Comparison of ENCODE assay signal across 11 cellular contexts in the genomic region with DNA sequence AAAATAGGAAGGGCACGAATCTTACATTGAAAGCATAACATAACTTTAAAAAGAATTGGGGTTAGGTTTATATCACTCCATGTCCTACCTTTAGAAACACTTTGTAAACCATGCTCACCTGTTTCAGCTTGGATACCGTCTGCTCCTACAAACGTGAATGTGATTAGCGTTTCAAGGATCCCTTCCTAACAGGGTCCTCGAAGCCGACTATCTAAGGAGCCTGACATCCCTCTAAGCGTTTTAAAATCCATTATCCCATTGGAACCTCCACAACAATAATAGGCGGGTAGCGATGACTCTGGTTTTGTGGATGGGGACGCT. TPM values are rescaled to one million over a fixed set of nuclear protein-coding genes. Genes with fewer than 3 reads are reported as not detected.
DNase-seq lines count a peak whose midpoint lies in the region; ATAC-seq and TF ChIP-seq lines count a peak whose summit lies in the region.
"Had no signal": no experiment of that assay in that cellular context is flagged by ENCODE, and none has a peak within 500 bp of the region (broad histone marks: within the 10 kb centered on the region; RNA-seq: fewer than 3 reads in every experiment).

No MANE protein-coding gene starts in this region.

- DNase-seq in Caco-2, result no peak
- DNase-seq in WTC11 (ENCODE audit: low spot score), result no peak
- DNase-seq in glutamatergic neuron, result no peak
- DNase-seq in progenitor cell of endocrine pancreas (ENCODE audit: low spot score, unreplicated experiment), result no peak
- DNase-seq in KBM-7, result no peak
- DNase-seq in NCI-H146 treated with DMSO at 0.1 percent for 48 hours (lab: John Stamatoyannopoulos, UW; ENCODE audit: unreplicated experiment), result no peak
- no peak for DNase-seq in WERI-Rb-1
- DNase-seq in activated CD8-positive, alpha-beta memory T cell treated with anti-CD3 and anti-CD28 coated beads, Interleukin-2, amount 50 U/mL, for 4 hours, result no peak
- DNase-seq: activated CD4-positive, alpha-beta T cell treated with anti-CD3 and anti-CD28 coated beads, Interleukin-2, amount 50 U/mL, for 1 hour; naive B cell had no signal

- intact Hi-C loops in Caco-2 (cut with micrococcal nuclease; ENCODE audit: unreplicated experiment), result no loop called here

- H3K4me1 Mint-ChIP-seq in Caco-2 (ENCODE audit: low read depth, unreplicated experiment) (peaks cover 7% of the 10 kb centered on the region), WTC11 (peaks cover 33% of the 10 kb centered on the region), glutamatergic neuron (ENCODE audit: low read depth, unreplicated experiment) (peaks cover 5% of the 10 kb centered on the region), progenitor cell of endocrine pancreas (ENCODE audit: low read depth) (peaks cover 8% of the 10 kb centered on the region)

- H3K27me3 Mint-ChIP-seq in Caco-2 (ENCODE audit: insufficient read depth, unreplicated experiment) (peaks cover 17% of the 10 kb centered on the region), WTC11 (ENCODE audit: low read depth) (peaks cover 53% of the 10 kb centered on the region), glutamatergic neuron (ENCODE audit: unreplicated experiment) (peaks cover 16% of the 10 kb centered on the region), progenitor cell of endocrine pancreas (peaks cover 76% of the 10 kb centered on the region)

- CTCF ChIA-PET in Caco-2 (lab: Charles Lee), result no interaction called here
- CTCF ChIA-PET in WTC11 (lab: Charles Lee), result interaction anchor here (1.1 kb wide), 1 partner anchor 14 kb away, joined by 3 read pairs; no protein-coding TSS in a partner anchor

- no peaks in the 10 kb centered on the region for H3K9me3 Mint-ChIP-seq in Caco-2 (ENCODE audit: unreplicated experiment)
- H3K9me3 Mint-ChIP-seq in WTC11, result no peaks in the 10 kb centered on the region
- peaks cover 9% of the 10 kb centered on the region for H3K9me3 Mint-ChIP-seq in glutamatergic neuron (ENCODE audit: unreplicated experiment)
- H3K9me3 Mint-ChIP-seq in progenitor cell of endocrine pancreas (ENCODE audit: low read depth), result no peaks in the 10 kb centered on the region

- TF ChIP-seq CTCF in Caco-2 (IDR thresholded peaks at IDR 0.05; ENCODE audit: insufficient read depth in 1 of 2, low read depth in 1 of 2, low read length in 1 of 2, severe bottlenecking in 1 of 2, unreplicated experiment in 1 of 2) (no peak), WTC11 (IDR thresholded peaks at IDR 0.05) (no peak), glutamatergic neuron (IDR thresholded peaks at IDR 0.05; ENCODE audit: partially characterized antibody, unreplicated experiment) (no peak), progenitor cell of endocrine pancreas (IDR thresholded peaks at IDR 0.05; ENCODE audit: unreplicated experiment) (no peak), WERI-Rb-1 (IDR thresholded peaks at IDR 0.05; ENCODE audit: low read depth, low read length) (no peak)

- no peaks in the 10 kb centered on the region for H3K27me3 ChIP-seq in Caco-2 (replicated peaks; ENCODE audit: control insufficient read depth, insufficient read depth, low read length)
- H3K27me3 ChIP-seq in WERI-Rb-1 (ENCODE audit: insufficient read depth, low read depth, severe bottlenecking), result peaks cover 86% of the 10 kb centered on the region

- H3K4me3 ChIP-seq in Caco-2 (ENCODE audit: low read depth, low read length), result no peak overlapping the region
- H3K4me3 ChIP-seq in WERI-Rb-1 (ENCODE audit: low read depth, low read length), result no peak overlapping the region

- POLR2A ChIA-PET in Caco-2 (lab: Charles Lee) (no interaction called here), WTC11 (lab: Charles Lee) (no interaction called here)

- peak; percentile 17; the same call in 1 of the 2 replicates for ATAC-seq in WTC11

- H3K36me3 Mint-ChIP-seq in Caco-2 (ENCODE audit: insufficient read depth, unreplicated experiment) (no peaks in the 10 kb centered on the region), WTC11 (no peaks in the 10 kb centered on the region), glutamatergic neuron (ENCODE audit: unreplicated experiment) (no peaks in the 10 kb centered on the region), progenitor cell of endocrine pancreas (ENCODE audit: insufficient read depth) (no peaks in the 10 kb centered on the region)

- H3K36me3 ChIP-seq in Caco-2 (ENCODE audit: control insufficient read depth, insufficient read depth, low read length), result no peaks in the 10 kb centered on the region
- no peaks in the 10 kb centered on the region for H3K36me3 ChIP-seq in WERI-Rb-1

- in situ Hi-C loops in KBM-7 (cut with MboI; ENCODE audit: low pct_unique_long_range_greater_than_20kb, low sequenced_read_pairs), result no loop called here

- no TSS peak for BruUV-seq in Caco-2 (replicated peaks; lab: Mats Ljungman, UMichigan)

- no peak overlapping the region for H3K27ac ChIP-seq in WERI-Rb-1
- H3K27ac ChIP-seq: KMS-11 had no signal

- H3K27ac Mint-ChIP-seq in Caco-2 (ENCODE audit: unreplicated experiment) (no peak overlapping the region), WTC11 (no peak overlapping the region), glutamatergic neuron (ENCODE audit: unreplicated experiment) (no peak overlapping the region), progenitor cell of endocrine pancreas (no peak overlapping the region)

- H3K4me3 Mint-ChIP-seq in Caco-2 (ENCODE audit: unreplicated experiment) (peak overlapping the region; percentile 84), WTC11 (peak overlapping the region; percentile 84), glutamatergic neuron (ENCODE audit: unreplicated experiment) (peak overlapping the region; percentile 95), progenitor cell of endocrine pancreas (ENCODE audit: low read depth) (peak overlapping the region; percentile 82)
- H3K4me3 Mint-ChIP-seq: naive B cell had no signal

- H3K9me3 ChIP-seq in Caco-2 (no peaks in the 10 kb centered on the region), WERI-Rb-1 (ENCODE audit: severe bottlenecking) (peaks cover 14% of the 10 kb centered on the region)

- H3K4me1 ChIP-seq in Caco-2, result no peaks in the 10 kb centered on the region

TF ChIP-seq in WTC11, 78 proteins besides CTCF, POLR2A, EP300 and RAD21:
- no peak for TF ChIP-seq NR3C1 (CRISPR knock-in tag; conservative IDR thresholded peaks at IDR 0.05; ENCODE audit: low read depth)
- TF ChIP-seq, protein P1, sequence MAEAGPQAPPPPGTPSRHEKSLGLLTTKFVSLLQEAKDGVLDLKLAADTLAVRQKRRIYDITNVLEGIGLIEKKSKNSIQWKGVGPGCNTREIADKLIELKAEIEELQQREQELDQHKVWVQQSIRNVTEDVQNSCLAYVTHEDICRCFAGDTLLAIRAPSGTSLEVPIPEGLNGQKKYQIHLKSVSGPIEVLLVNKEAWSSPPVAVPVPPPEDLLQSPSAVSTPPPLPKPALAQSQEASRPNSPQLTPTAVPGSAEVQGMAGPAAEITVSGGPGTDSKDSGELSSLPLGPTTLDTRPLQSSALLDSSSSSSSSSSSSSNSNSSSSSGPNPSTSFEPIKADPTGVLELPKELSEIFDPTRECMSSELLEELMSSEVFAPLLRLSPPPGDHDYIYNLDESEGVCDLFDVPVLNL (CRISPR knock-in tag; IDR thresholded peaks at IDR 0.05; ENCODE audit: borderline replicate concordance, low read depth), result no peak
- no peak for TF ChIP-seq OVOL2 (CRISPR knock-in tag; IDR thresholded peaks at IDR 0.05; ENCODE audit: borderline replicate concordance)
- TF ChIP-seq, protein P2, sequence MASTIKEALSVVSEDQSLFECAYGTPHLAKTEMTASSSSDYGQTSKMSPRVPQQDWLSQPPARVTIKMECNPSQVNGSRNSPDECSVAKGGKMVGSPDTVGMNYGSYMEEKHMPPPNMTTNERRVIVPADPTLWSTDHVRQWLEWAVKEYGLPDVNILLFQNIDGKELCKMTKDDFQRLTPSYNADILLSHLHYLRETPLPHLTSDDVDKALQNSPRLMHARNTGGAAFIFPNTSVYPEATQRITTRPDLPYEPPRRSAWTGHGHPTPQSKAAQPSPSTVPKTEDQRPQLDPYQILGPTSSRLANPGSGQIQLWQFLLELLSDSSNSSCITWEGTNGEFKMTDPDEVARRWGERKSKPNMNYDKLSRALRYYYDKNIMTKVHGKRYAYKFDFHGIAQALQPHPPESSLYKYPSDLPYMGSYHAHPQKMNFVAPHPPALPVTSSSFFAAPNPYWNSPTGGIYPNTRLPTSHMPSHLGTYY (CRISPR knock-in tag; IDR thresholded peaks at IDR 0.05), result no peak
- no peak for TF ChIP-seq RELA (CRISPR knock-in tag; IDR thresholded peaks at IDR 0.05; ENCODE audit: borderline replicate concordance)

RNA-seq across cellular contexts. Expression of a gene that starts 1.0 kb away (rescaled TPM):
- total RNA-seq in Caco-2 (2022), result 2.4 and 2.9 TPM in 2 replicates
- total RNA-seq in WTC11 (2021), result 0.39 to 0.74 TPM (median 0.48 TPM) in 3 replicates
- total RNA-seq in glutamatergic neuron (ENCODE audit: unreplicated experiment), result 0.10 TPM
- total RNA-seq in progenitor cell of endocrine pancreas, result 0.26 and 0.42 TPM in 2 replicates
